11 cellular contexts compared by ENCODE assay signal in the genomic region with DNA sequence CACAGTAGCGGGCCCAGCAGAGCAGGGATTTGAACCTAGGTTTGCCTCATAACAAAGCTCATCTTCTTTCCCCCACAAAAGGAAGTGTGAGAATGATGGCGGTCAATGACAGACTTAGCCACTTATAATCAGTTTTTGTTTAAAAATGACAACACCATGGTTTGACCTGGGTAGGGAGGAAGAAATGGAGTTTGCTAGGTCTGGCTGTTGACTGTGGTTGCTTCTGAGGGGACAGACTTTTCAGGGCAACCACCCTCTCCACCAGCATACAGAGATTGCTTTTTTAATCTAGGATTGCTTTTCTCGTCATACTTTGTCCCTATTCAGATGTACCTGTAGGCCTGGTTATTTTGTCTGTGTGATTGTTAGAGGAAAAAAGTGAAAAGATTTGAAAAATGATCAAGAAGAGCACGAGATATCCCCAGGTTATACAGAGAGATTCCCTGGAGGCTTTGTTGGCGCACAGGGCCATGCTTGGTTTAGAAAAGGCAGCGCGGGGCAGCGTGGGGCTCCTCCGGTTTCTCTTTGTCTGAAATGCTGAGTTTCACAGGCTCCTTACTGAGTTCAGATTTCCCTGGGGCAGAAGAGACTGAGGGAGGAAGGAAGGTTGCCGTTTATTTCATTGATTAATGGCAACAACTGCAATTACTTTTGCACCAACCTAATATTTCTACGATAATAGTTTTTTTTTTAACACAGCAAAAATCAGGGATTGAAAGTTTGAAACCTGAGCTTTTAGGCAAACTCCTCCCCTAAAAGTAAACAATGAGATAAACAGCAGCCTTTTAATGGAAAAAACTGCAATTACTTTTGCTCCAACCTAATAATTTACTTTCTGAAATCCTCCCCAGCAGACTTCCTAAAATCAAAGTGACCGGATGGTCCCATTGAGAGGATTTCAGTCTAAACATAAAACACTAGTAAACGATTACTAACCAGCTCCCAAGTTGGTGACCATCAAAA.
DNase-seq lines count a peak whose midpoint lies in the region; ATAC-seq and TF ChIP-seq lines count a peak whose summit lies in the region.
"Had no signal": no experiment of that assay in that cellular context is flagged by ENCODE, and none has a peak within 500 bp of the region (broad histone marks: within the 10 kb centered on the region; RNA-seq: fewer than 3 reads in every experiment).

No MANE protein-coding gene starts in this region.

- H3K36me3 ChIP-seq in WERI-Rb-1: peaks cover 3% of the 10 kb centered on the region; the same call in 1 of the 2 replicates
- no peaks in the 10 kb centered on the region for H3K36me3 ChIP-seq in smooth muscle cell (ENCODE audit: low read depth)
- no peaks in the 10 kb centered on the region for H3K36me3 ChIP-seq in psoas muscle (ENCODE audit: insufficient read depth in 1 of 2, low read depth in 1 of 2)

- H3K27ac ChIP-seq in WERI-Rb-1 (peak overlapping the region; percentile 6), smooth muscle cell (ENCODE audit: low read depth) (peak overlapping the region; percentile 85), psoas muscle (no peak overlapping the region)

- no peak overlapping the region for H3K4me3 Mint-ChIP-seq in activated CD4-positive, alpha-beta T cell treated with anti-CD3 and anti-CD28 coated beads, Interleukin-2, amount 10 ng/mL, durations not matched to agents 24 days and 14 days

- peak overlapping the region; percentile 16 for H2AFZ ChIP-seq in smooth muscle cell (ENCODE audit: low read depth)

- peak overlapping the region; percentile 26 for H3K9ac ChIP-seq in smooth muscle cell (ENCODE audit: low read depth)

- peaks cover 25% of the 10 kb centered on the region for H3F3A ChIP-seq in smooth muscle cell (ENCODE audit: low read depth)

- peak; percentile 48 to 84 (median 78) for DNase-seq in NCI-H1417 (lab: John Stamatoyannopoulos, UW)
- DNase-seq in NCI-H1417 treated with DMSO at 0.1 percent for 48 hours (lab: John Stamatoyannopoulos, UW): no peak
- no peak for DNase-seq in WERI-Rb-1
- peak; percentile 47 for DNase-seq in iPS-NIHi7 (ENCODE audit: extremely low spot score)
- no peak for DNase-seq in smooth muscle cell (lab: John Stamatoyannopoulos, UW; ENCODE audit: unreplicated experiment)
- no peak for DNase-seq in activated CD4-positive, alpha-beta T cell treated with anti-CD3 and anti-CD28 coated beads, Interleukin-2, amount 10 ng/mL, durations not matched to agents 24 days and 14 days
- DNase-seq in psoas muscle: no peak
- DNase-seq: 8988T; activated CD8-positive, alpha-beta memory T cell treated with anti-CD3 and anti-CD28 coated beads, Interleukin-2, amount 50 U/mL, for 48 hours; amniotic stem cell had no signal

- peaks cover 5% of the 10 kb centered on the region for H3K27me3 Mint-ChIP-seq in activated CD4-positive, alpha-beta T cell treated with anti-CD3 and anti-CD28 coated beads, Interleukin-2, amount 10 ng/mL, durations not matched to agents 24 days and 14 days

- intact Hi-C loops in activated CD4-positive, alpha-beta T cell treated with anti-CD3 and anti-CD28 coated beads, Interleukin-2, amount 10 ng/mL, durations not matched to agents 24 days and 14 days (cut with micrococcal nuclease): no loop called here
- intact Hi-C loops in psoas muscle (cut with DNase I): no loop called here

- H3K4me2 ChIP-seq in smooth muscle cell: peak overlapping the region; percentile 85

- no peaks in the 10 kb centered on the region for H3K4me1 Mint-ChIP-seq in activated CD4-positive, alpha-beta T cell treated with anti-CD3 and anti-CD28 coated beads, Interleukin-2, amount 10 ng/mL, durations not matched to agents 24 days and 14 days

- H3K36me3 Mint-ChIP-seq in activated CD4-positive, alpha-beta T cell treated with anti-CD3 and anti-CD28 coated beads, Interleukin-2, amount 10 ng/mL, durations not matched to agents 24 days and 14 days (ENCODE audit: low read depth): no peaks in the 10 kb centered on the region

- no peaks in the 10 kb centered on the region for H3K9me3 Mint-ChIP-seq in activated CD4-positive, alpha-beta T cell treated with anti-CD3 and anti-CD28 coated beads, Interleukin-2, amount 10 ng/mL, durations not matched to agents 24 days and 14 days

- H3K27ac Mint-ChIP-seq in activated CD4-positive, alpha-beta T cell treated with anti-CD3 and anti-CD28 coated beads, Interleukin-2, amount 10 ng/mL, durations not matched to agents 24 days and 14 days: no peak overlapping the region

- TF ChIP-seq CTCF in WERI-Rb-1 (IDR thresholded peaks at IDR 0.05; ENCODE audit: low read depth, low read length) (no peak), smooth muscle cell (IDR thresholded peaks at IDR 0.05; ENCODE audit: borderline replicate concordance, insufficient read depth, poor library complexity, severe bottlenecking) (no peak), psoas muscle (IDR thresholded peaks at IDR 0.05) (no peak)

- H3K9me3 ChIP-seq in WERI-Rb-1 (ENCODE audit: severe bottlenecking): no peaks in the 10 kb centered on the region
- no peaks in the 10 kb centered on the region for H3K9me3 ChIP-seq in smooth muscle cell (replicated peaks; ENCODE audit: low read depth)
- no peaks in the 10 kb centered on the region for H3K9me3 ChIP-seq in psoas muscle

- no peaks in the 10 kb centered on the region for H3K27me3 ChIP-seq in WERI-Rb-1 (ENCODE audit: insufficient read depth, low read depth, severe bottlenecking)
- no peaks in the 10 kb centered on the region for H3K27me3 ChIP-seq in smooth muscle cell (ENCODE audit: low read depth)
- no peaks in the 10 kb centered on the region for H3K27me3 ChIP-seq in psoas muscle (ENCODE audit: insufficient read depth in 3 of 3, low read length in 2 of 3)

- H3K79me2 ChIP-seq in smooth muscle cell (ENCODE audit: low read depth): peaks cover 68% of the 10 kb centered on the region

- WGBS in smooth muscle cell (ENCODE audit: low lambda C conversion rate): 48% methylated on average over 13 of the region's 13 CpGs
- WGBS in psoas muscle, 3 donors: 63 to 65% (median 63%) methylated on average over 13 of the region's 13 CpGs

- H3K4me1 ChIP-seq in smooth muscle cell (ENCODE audit: low read depth) (peaks cover 56% of the 10 kb centered on the region), psoas muscle (peaks cover 3% of the 10 kb centered on the region)

- H3K4me3 ChIP-seq in WERI-Rb-1 (ENCODE audit: low read depth, low read length): no peak overlapping the region
- peak overlapping the region; percentile 25 for H3K4me3 ChIP-seq in smooth muscle cell
- H3K4me3 ChIP-seq in psoas muscle: no peak overlapping the region

- H4K20me1 ChIP-seq in smooth muscle cell (ENCODE audit: low read depth): no peaks in the 10 kb centered on the region

- ATAC-seq in HG02642 (IDR thresholded peaks at IDR 0.05; ENCODE audit: poor library complexity, unreplicated experiment) (no peak), psoas muscle (no peak)

Comparison
In these comparisons a context has a peak if more than half of its experiments do, and no peak if none do; other contexts are left out.
1. DNase-seq: peak in NCI-H1417 (3 of 3) and iPS-NIHi7 (single experiment); none in NCI-H1417 treated with DMSO at 0.1 percent for 48 hours (single experiment), WERI-Rb-1 (single experiment), smooth muscle cell (single experiment), activated CD4-positive, alpha-beta T cell treated with anti-CD3 and anti-CD28 coated beads, Interleukin-2, amount 10 ng/mL, durations not matched to agents 24 days and 14 days (single experiment) and psoas muscle (0 of 2).